ENCODE assay signal across 4 cellular contexts in the genomic region with DNA sequence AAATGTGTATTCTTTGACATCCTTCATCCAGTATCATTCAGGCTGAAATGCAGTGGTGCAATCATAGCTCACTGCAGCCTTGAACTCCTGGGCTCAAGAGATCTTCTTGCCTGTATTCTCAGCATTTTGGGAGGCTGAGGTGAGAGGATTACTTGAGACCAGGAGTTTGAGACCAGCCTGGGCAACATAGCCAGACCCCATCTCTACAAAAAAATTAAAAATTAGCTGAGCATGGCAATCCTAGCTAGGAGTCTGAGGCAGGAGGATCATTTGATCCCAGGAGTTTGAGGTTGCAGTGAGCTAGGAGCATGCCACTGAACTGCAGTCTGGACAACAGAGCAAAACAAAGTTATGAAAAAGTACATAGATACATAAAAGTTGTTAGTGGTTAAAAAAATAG.
A peak's percentile ranks its signal among the peaks of the same experiment; 100 is the strongest.
TF ChIP-seq lines count a peak whose summit lies in the region.

No MANE protein-coding gene starts in this region.

TF ChIP-seq in HepG2, 621 proteins besides CTCF, POLR2A, EP300 and RAD21:
- TF ChIP-seq ZMYM3 (CRISPR knock-in tag; IDR thresholded peaks at IDR 0.05) (0 out of 2 replicates have a peak, but pooled peaks have one; percentile 24), CEBPG (CRISPR knock-in tag; IDR thresholded peaks at IDR 0.05) (no peak), MAZ (IDR thresholded peaks at IDR 0.05; ENCODE audit: borderline replicate concordance, low read depth, low read length) (no peak), MAZ (CRISPR knock-in tag; IDR thresholded peaks at IDR 0.05; ENCODE audit: low read depth) (no peak), MAFF (IDR thresholded peaks at IDR 0.05; ENCODE audit: low read depth, low read length) (0 out of 2 replicates have a peak, but pooled peaks have one; percentile 8), MAFK (conservative IDR thresholded peaks at IDR 0.05 in 1 of 2, IDR thresholded peaks at IDR 0.05 in 1 of 2; ENCODE audit: low read length in 2 of 2) (peak; percentile 35 to 62; a peak in 2 of 4 replicates), MXD4 (CRISPR knock-in tag; IDR thresholded peaks at IDR 0.05) (no peak), ZNF121 (CRISPR knock-in tag; IDR thresholded peaks at IDR 0.05) (peak; percentile 94)
- TF ChIP-seq, protein P1, sequence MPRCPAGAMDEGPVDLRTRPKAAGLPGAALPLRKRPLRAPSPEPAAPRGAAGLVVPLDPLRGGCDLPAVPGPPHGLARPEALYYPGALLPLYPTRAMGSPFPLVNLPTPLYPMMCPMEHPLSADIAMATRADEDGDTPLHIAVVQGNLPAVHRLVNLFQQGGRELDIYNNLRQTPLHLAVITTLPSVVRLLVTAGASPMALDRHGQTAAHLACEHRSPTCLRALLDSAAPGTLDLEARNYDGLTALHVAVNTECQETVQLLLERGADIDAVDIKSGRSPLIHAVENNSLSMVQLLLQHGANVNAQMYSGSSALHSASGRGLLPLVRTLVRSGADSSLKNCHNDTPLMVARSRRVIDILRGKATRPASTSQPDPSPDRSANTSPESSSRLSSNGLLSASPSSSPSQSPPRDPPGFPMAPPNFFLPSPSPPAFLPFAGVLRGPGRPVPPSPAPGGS (CRISPR knock-in tag; IDR thresholded peaks at IDR 0.05) = no peak

TF ChIP-seq in A549, 52 proteins besides CTCF, POLR2A, EP300 and RAD21:
- peak; percentile 11 for TF ChIP-seq MAFK (IDR thresholded peaks at IDR 0.05; ENCODE audit: partially characterized antibody)
- TF ChIP-seq E2F6 (IDR thresholded peaks at IDR 0.05; ENCODE audit: borderline replicate concordance, low read depth) = no peak
- no peak for TF ChIP-seq KDM5A (IDR thresholded peaks at IDR 0.05)
TF ChIP-seq in A549: peak in this region for 1.

TF ChIP-seq in WTC11, 78 proteins besides CTCF, POLR2A, EP300 and RAD21:
- TF ChIP-seq CBFB (CRISPR knock-in tag; IDR thresholded peaks at IDR 0.05; ENCODE audit: low read depth) (no peak), ZNF121 (CRISPR knock-in tag; IDR thresholded peaks at IDR 0.05) (0 out of 2 replicates have a peak, but pooled peaks have one; percentile 35)

TF ChIP-seq in K562, 482 proteins besides CTCF, POLR2A, EP300 and RAD21:
- no peak for TF ChIP-seq BRCA1 (IDR thresholded peaks at IDR 0.05)
- no peak for TF ChIP-seq BRCA1 (CRISPR knock-in tag; IDR thresholded peaks at IDR 0.05)
- TF ChIP-seq ZNF121 (CRISPR knock-in tag; conservative IDR thresholded peaks at IDR 0.05) = peak; percentile 57
TF ChIP-seq in K562: peak in this region for 1.
